In genomic region chr3:100040846-100041245, GRCh38 we compare ENCODE assay signal across 11 cellular contexts.
DNase-seq lines count a peak whose midpoint lies in the region; ATAC-seq, FAIRE-seq and TF ChIP-seq lines count a peak whose summit lies in the region.
"Had no signal": no experiment of that assay in that cellular context is flagged by ENCODE, and none has a peak within 500 bp of the region (broad histone marks: within the 10 kb centered on the region; RNA-seq: fewer than 3 reads in every experiment).

No MANE protein-coding gene starts in this region.

- H3K4me2 ChIP-seq in A549, result peak overlapping the region; percentile 64

- no peak for TF ChIP-seq RAD21 in A549 (conservative IDR thresholded peaks at IDR 0.05 in 1 of 2, IDR thresholded peaks at IDR 0.05 in 1 of 2)

- TF ChIP-seq EP300 in A549 (IDR thresholded peaks at IDR 0.05), result no peak

- H3K4me1 Mint-ChIP-seq in progenitor cell of endocrine pancreas (ENCODE audit: low read depth), result peaks cover 39% of the 10 kb centered on the region
- H3K4me1 Mint-ChIP-seq in activated CD4-positive, alpha-beta memory T cell treated with anti-CD3 and anti-CD28 coated beads for 36 hours (ENCODE audit: low read depth), result no peaks in the 10 kb centered on the region
- no peaks in the 10 kb centered on the region for H3K4me1 Mint-ChIP-seq in T-helper 2 cell treated with Interferon-gamma antibody and Interleukin-4, amounts not matched to agents 5 μg/mL and 100 μg/mL, for 36 hours (ENCODE audit: low read depth)

- H3K9ac ChIP-seq in adipocyte (ENCODE audit: low read length), result peak overlapping the region; percentile 83

- no peaks in the 10 kb centered on the region for H3K9me3 ChIP-seq in A549
- no peaks in the 10 kb centered on the region for H3K9me3 ChIP-seq in adipocyte (ENCODE audit: control insufficient read depth, low read length)
- H3K9me3 ChIP-seq in heart left ventricle, result no peaks in the 10 kb centered on the region

- no peak for DNase-seq in A549 (ENCODE audit: low read depth in 1 of 2, low spot score in 1 of 2)
- DNase-seq in adipocyte (ENCODE audit: low read depth), result no peak
- DNase-seq in heart left ventricle, result no peak
- no peak for DNase-seq in progenitor cell of endocrine pancreas (ENCODE audit: low spot score, unreplicated experiment)
- no peak for DNase-seq in activated CD4-positive, alpha-beta memory T cell treated with anti-CD3 and anti-CD28 coated beads for 36 hours
- DNase-seq in SKM-1 treated with dmso at 0.1 percent for 144 hours (lab: John Stamatoyannopoulos, UW; ENCODE audit: unreplicated experiment), result no peak
- no peak for DNase-seq in NCI-H345 (lab: John Stamatoyannopoulos, UW)
- no peak for DNase-seq in T-helper 2 cell treated with Interferon-gamma antibody and Interleukin-4, amounts not matched to agents 5 μg/mL and 100 μg/mL, for 36 hours (ENCODE audit: low spot score)
- DNase-seq: activated CD8-positive, alpha-beta memory T cell treated with anti-CD3 and anti-CD28 coated beads, Interleukin-2, amount 50 U/mL, for 48 hours; NCI-H2171 treated with DMSO at 0.1 percent for 48 hours had no signal

- intact Hi-C loops in heart left ventricle (cut with DNase I), result loop anchor here in 8 of 10 donors (2.0 to 10.0 kb wide), 8 partner anchors 34 to 166 kb away; no protein-coding TSS in a partner anchor
- intact Hi-C loops in activated CD4-positive, alpha-beta memory T cell treated with anti-CD3 and anti-CD28 coated beads for 36 hours (cut with micrococcal nuclease), result no loop called here

- FAIRE-seq in A549 (lab: Jason Lieb, UNC), result no peak
- FAIRE-seq: G401.6 had no signal

- H3K36me3 Mint-ChIP-seq in progenitor cell of endocrine pancreas (ENCODE audit: insufficient read depth), result no peaks in the 10 kb centered on the region
- H3K36me3 Mint-ChIP-seq in activated CD4-positive, alpha-beta memory T cell treated with anti-CD3 and anti-CD28 coated beads for 36 hours, result peaks cover 3% of the 10 kb centered on the region
- no peaks in the 10 kb centered on the region for H3K36me3 Mint-ChIP-seq in T-helper 2 cell treated with Interferon-gamma antibody and Interleukin-4, amounts not matched to agents 5 μg/mL and 100 μg/mL, for 36 hours (ENCODE audit: low read depth)

- WGBS in A549 (ENCODE audit: missing lambda C conversion rate), result 88% methylated on average over 2 of the region's 2 CpGs
- 39 to 70% (median 56%) methylated on average over 2 of the region's 2 CpGs for WGBS in heart left ventricle, 4 donors

- POLR2A ChIA-PET in A549 (lab: Yijun Ruan, JAX), result no interaction called here
- POLR2A ChIA-PET in activated CD4-positive, alpha-beta memory T cell treated with anti-CD3 and anti-CD28 coated beads for 36 hours (lab: Charles Lee), result no interaction called here

- TF ChIP-seq CTCF in A549 (IDR thresholded peaks at IDR 0.05) (no peak), heart left ventricle (IDR thresholded peaks at IDR 0.05) (no peak), progenitor cell of endocrine pancreas (IDR thresholded peaks at IDR 0.05; ENCODE audit: unreplicated experiment) (no peak)

- H3K27me3 Mint-ChIP-seq in progenitor cell of endocrine pancreas, result no peaks in the 10 kb centered on the region
- no peaks in the 10 kb centered on the region for H3K27me3 Mint-ChIP-seq in activated CD4-positive, alpha-beta memory T cell treated with anti-CD3 and anti-CD28 coated beads for 36 hours
- no peaks in the 10 kb centered on the region for H3K27me3 Mint-ChIP-seq in T-helper 2 cell treated with Interferon-gamma antibody and Interleukin-4, amounts not matched to agents 5 μg/mL and 100 μg/mL, for 36 hours (ENCODE audit: low read depth)

- H3K27ac ChIP-seq in A549 (peak overlapping the region; percentile 68 to 73), heart left ventricle (peak overlapping the region; percentile 81 to 93 (median 91))

- H3K4me1 ChIP-seq in A549 (peaks cover 42% of the 10 kb centered on the region), adipocyte (ENCODE audit: control insufficient read depth, insufficient read depth, low read length) (peaks cover 43% of the 10 kb centered on the region), heart left ventricle (peaks cover 18 to 62% (median 36%) of the 10 kb centered on the region in 12 donors)

- H3K4me3 ChIP-seq in A549 (no peak overlapping the region), adipocyte (ENCODE audit: low read length) (peak overlapping the region; percentile 33), heart left ventricle (peak overlapping the region in 1 of 12 donors; percentile 1)

- peak overlapping the region; percentile 71 for H3K27ac Mint-ChIP-seq in progenitor cell of endocrine pancreas
- no peak overlapping the region for H3K27ac Mint-ChIP-seq in activated CD4-positive, alpha-beta memory T cell treated with anti-CD3 and anti-CD28 coated beads for 36 hours
- H3K27ac Mint-ChIP-seq in T-helper 2 cell treated with Interferon-gamma antibody and Interleukin-4, amounts not matched to agents 5 μg/mL and 100 μg/mL, for 36 hours, result no peak overlapping the region

- no peaks in the 10 kb centered on the region for H3K27me3 ChIP-seq in adipocyte (replicated peaks; ENCODE audit: control insufficient read depth, insufficient read depth, low read length)
- no peaks in the 10 kb centered on the region for H3K27me3 ChIP-seq in heart left ventricle

- H3K9me3 Mint-ChIP-seq in progenitor cell of endocrine pancreas (ENCODE audit: low read depth), result no peaks in the 10 kb centered on the region
- no peaks in the 10 kb centered on the region for H3K9me3 Mint-ChIP-seq in activated CD4-positive, alpha-beta memory T cell treated with anti-CD3 and anti-CD28 coated beads for 36 hours
- no peaks in the 10 kb centered on the region for H3K9me3 Mint-ChIP-seq in T-helper 2 cell treated with Interferon-gamma antibody and Interleukin-4, amounts not matched to agents 5 μg/mL and 100 μg/mL, for 36 hours

- no peak for ATAC-seq in A549
- ATAC-seq in heart left ventricle, result peak in 2 of 4 donors; percentile 21 to 36

- no peak overlapping the region for H3K4me3 Mint-ChIP-seq in progenitor cell of endocrine pancreas (ENCODE audit: low read depth)
- H3K4me3 Mint-ChIP-seq in activated CD4-positive, alpha-beta memory T cell treated with anti-CD3 and anti-CD28 coated beads for 36 hours, result no peak overlapping the region
- no peak overlapping the region for H3K4me3 Mint-ChIP-seq in T-helper 2 cell treated with Interferon-gamma antibody and Interleukin-4, amounts not matched to agents 5 μg/mL and 100 μg/mL, for 36 hours

- CTCF ChIA-PET in A549 (lab: Yijun Ruan, JAX), result interaction anchor here (1.1 kb wide), 2 partner anchors 146 to 213 kb away, joined by 3 read pairs; no protein-coding TSS in a partner anchor
- CTCF ChIA-PET in activated CD4-positive, alpha-beta memory T cell treated with anti-CD3 and anti-CD28 coated beads for 36 hours (lab: Charles Lee), result interaction anchor here (1.4 kb wide), 1 partner anchor 209 kb away, joined by 3 read pairs; no protein-coding TSS in a partner anchor

- TF ChIP-seq POLR2A in A549 (IDR thresholded peaks at IDR 0.05; ENCODE audit: low read length), result no peak
- TF ChIP-seq POLR2A in heart left ventricle (IDR thresholded peaks at IDR 0.05), result no peak

- H3K36me3 ChIP-seq in adipocyte (ENCODE audit: control insufficient read depth, insufficient read depth, low read length, severe bottlenecking) (no peaks in the 10 kb centered on the region), heart left ventricle (no peaks in the 10 kb centered on the region)

TF ChIP-seq in A549, 52 proteins besides CTCF, POLR2A, EP300 and RAD21:
- TF ChIP-seq BHLHE40 (IDR thresholded peaks at IDR 0.05; ENCODE audit: low read depth, low read length), result no peak
- no peak for TF ChIP-seq RCOR1 (IDR thresholded peaks at IDR 0.05; ENCODE audit: low read depth, low read length)
- TF ChIP-seq HES2 (IDR thresholded peaks at IDR 0.05), result no peak
- TF ChIP-seq MYC (IDR thresholded peaks at IDR 0.05; ENCODE audit: borderline replicate concordance, low read length), result no peak
- no peak for TF ChIP-seq RNF2 (IDR thresholded peaks at IDR 0.05; ENCODE audit: borderline replicate concordance, low read depth)
- TF ChIP-seq KDM1A (IDR thresholded peaks at IDR 0.05; ENCODE audit: low read depth), result no peak
- no peak for TF ChIP-seq ZSCAN20 (CRISPR knock-in tag; IDR thresholded peaks at IDR 0.05)
- no peak for TF ChIP-seq ZNF302 (CRISPR knock-in tag; IDR thresholded peaks at IDR 0.05)
- TF ChIP-seq MAZ (IDR thresholded peaks at IDR 0.05; ENCODE audit: borderline replicate concordance, low read depth, low read length), result no peak
- TF ChIP-seq MAFK (IDR thresholded peaks at IDR 0.05; ENCODE audit: partially characterized antibody), result no peak
- TF ChIP-seq, protein P1, sequence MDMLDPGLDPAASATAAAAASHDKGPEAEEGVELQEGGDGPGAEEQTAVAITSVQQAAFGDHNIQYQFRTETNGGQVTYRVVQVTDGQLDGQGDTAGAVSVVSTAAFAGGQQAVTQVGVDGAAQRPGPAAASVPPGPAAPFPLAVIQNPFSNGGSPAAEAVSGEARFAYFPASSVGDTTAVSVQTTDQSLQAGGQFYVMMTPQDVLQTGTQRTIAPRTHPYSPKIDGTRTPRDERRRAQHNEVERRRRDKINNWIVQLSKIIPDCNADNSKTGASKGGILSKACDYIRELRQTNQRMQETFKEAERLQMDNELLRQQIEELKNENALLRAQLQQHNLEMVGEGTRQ (IDR thresholded peaks at IDR 0.05), result no peak
- TF ChIP-seq NPAS2 (CRISPR knock-in tag; IDR thresholded peaks at IDR 0.05; ENCODE audit: borderline replicate concordance), result no peak
- TF ChIP-seq ZFP36 (IDR thresholded peaks at IDR 0.05; ENCODE audit: borderline replicate concordance, partially characterized antibody), result no peak
